Comparison of ENCODE assay signal across 16 cellular contexts in the genomic region with DNA sequence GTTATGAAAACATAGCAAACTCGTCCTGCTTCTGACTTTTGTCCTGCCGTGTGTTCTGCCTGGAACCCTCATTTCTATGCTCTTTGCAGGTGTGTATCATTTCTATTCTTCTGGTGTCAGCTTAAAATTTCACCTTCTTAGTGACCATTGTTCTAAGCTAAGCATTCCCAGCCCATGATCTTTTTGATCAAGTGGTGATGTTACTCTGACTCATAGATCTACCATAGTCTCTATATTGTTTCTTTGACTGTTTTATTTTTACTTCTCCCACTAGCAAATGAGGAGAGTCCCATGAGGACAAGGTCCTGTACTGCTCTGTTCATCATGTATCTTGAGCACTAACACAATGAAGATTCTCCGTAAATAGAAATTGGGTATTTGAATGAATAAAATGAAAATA. TPM values are rescaled to one million over a fixed set of nuclear protein-coding genes. Genes with fewer than 3 reads are reported as not detected.
"Had no signal": no experiment of that assay in that cellular context is flagged by ENCODE, and none has a peak within 500 bp of the region (broad histone marks: within the 10 kb centered on the region; RNA-seq: fewer than 3 reads in every experiment).

No MANE protein-coding gene starts in this region.

- H3K27me3 ChIP-seq: suprapubic skin, upper lobe of left lung had no signal

- H3K27ac ChIP-seq: coronary artery, suprapubic skin, upper lobe of left lung had no signal

- H3K4me3 ChIP-seq: coronary artery, suprapubic skin, upper lobe of left lung had no signal

- H3K4me1 ChIP-seq: suprapubic skin, upper lobe of left lung had no signal

- DNase-seq: activated CD4-positive, alpha-beta T cell treated with anti-CD3 and anti-CD28 coated beads, Interleukin-2, amount 50 U/mL, for 4 hours; activated CD8-positive, alpha-beta memory T cell treated with anti-CD3 and anti-CD28 coated beads, Interleukin-2, amount 10 ng/mL, durations not matched to agents 7 days and 5 days; activated gamma-delta T cell; activated naive CD8-positive, alpha-beta T cell treated with anti-CD3 and anti-CD28 coated beads for 36 hours; activated T-cell treated with anti-CD3 and anti-CD28 coated beads, Interleukin-2, amount 50 U/mL, for 48 hours; caudate nucleus; effector CD8-positive, alpha-beta T cell; erythroblast; glutamatergic neuron; stimulated activated CD4-positive, alpha-beta T cell treated with anti-CD3 and anti-CD28 coated beads, Interleukin-2, amount 100 ng/mL, for 48 hours; stimulated activated naive CD4-positive, alpha-beta T cell treated with Interleukin-2 at 50 U/mL for 16 hours had no signal

- ATAC-seq: activated CD4-positive, CD25-positive, alpha-beta regulatory T cell treated with anti-CD3 and anti-CD28 coated beads, Interleukin-2, amount 50 U/mL, for 24 hours; activated CD8-positive, alpha-beta memory T cell treated with anti-CD3 and anti-CD28 coated beads, Interleukin-2, amount 10 ng/mL, durations not matched to agents 7 days and 5 days had no signal

- H3K36me3 ChIP-seq: suprapubic skin, upper lobe of left lung had no signal

RNA-seq across cellular contexts. Expression of gene CXCL6, which starts 14.1 kb away (rescaled TPM):
- polyA plus RNA-seq: neural cell had no signal

RNA-seq across cellular contexts. Expression of gene PF4V1, which starts 30.7 kb away (rescaled TPM):
- polyA plus RNA-seq: neural cell had no signal

RNA-seq across cellular contexts. Expression of gene CXCL1, which starts 46.8 kb away (rescaled TPM):
- polyA plus RNA-seq: neural cell had no signal
